Comparison of ENCODE assay signal across 12 cellular contexts in genomic region chr19:44623080-44623479, GRCh38. TPM values are rescaled to one million over a fixed set of nuclear protein-coding genes. Genes with fewer than 3 reads are reported as not detected.
DNase-seq lines count a peak whose midpoint lies in the region; ATAC-seq, FAIRE-seq and TF ChIP-seq lines count a peak whose summit lies in the region.
"Had no signal": no experiment of that assay in that cellular context is flagged by ENCODE, and none has a peak within 500 bp of the region (broad histone marks: within the 10 kb centered on the region; RNA-seq: fewer than 3 reads in every experiment).

No MANE protein-coding gene starts in this region.

- H3K27me3 ChIP-seq in astrocyte (ENCODE audit: insufficient read depth, low read length) (no peaks in the 10 kb centered on the region), pancreas (no peaks in the 10 kb centered on the region)

- no peak for TF ChIP-seq CTCF in HFFc6 (IDR thresholded peaks at IDR 0.05)
- TF ChIP-seq CTCF in astrocyte (IDR thresholded peaks at IDR 0.05; ENCODE audit: insufficient read depth, low read depth, low read length), result no peak
- TF ChIP-seq CTCF in pancreas (IDR thresholded peaks at IDR 0.05), result no peak

- ATAC-seq in left cardiac atrium (peak; percentile 44), pancreas (peak in 3 of 4 donors; percentile 48 to 64 (median 61)), GM18909 (IDR thresholded peaks at IDR 0.05; ENCODE audit: poor library complexity, unreplicated experiment) (no peak), HG03460 (IDR thresholded peaks at IDR 0.05; ENCODE audit: unreplicated experiment) (no peak)
- ATAC-seq: natural killer cell, T-helper 17 cell had no signal

- H3K4me1 Mint-ChIP-seq in HFFc6 (ENCODE audit: low read depth) (peaks cover 35% of the 10 kb centered on the region), astrocyte (ENCODE audit: low read depth, unreplicated experiment) (peaks cover 18% of the 10 kb centered on the region)
- H3K4me1 Mint-ChIP-seq: activated naive CD8-positive, alpha-beta T cell treated with anti-CD3 and anti-CD28 coated beads for 36 hours; T-helper 17 cell had no signal

- H3K36me3 ChIP-seq in astrocyte (ENCODE audit: insufficient read depth, low read length) (no peaks in the 10 kb centered on the region), pancreas (no peaks in the 10 kb centered on the region)

- H3K27ac ChIP-seq in astrocyte (ENCODE audit: low read depth, low read length) (no peak overlapping the region), pancreas (no peak overlapping the region)

- peaks cover 2% of the 10 kb centered on the region for H3K27me3 Mint-ChIP-seq in HFFc6 (ENCODE audit: insufficient read depth)
- peaks cover 7% of the 10 kb centered on the region for H3K27me3 Mint-ChIP-seq in astrocyte (ENCODE audit: low read depth, unreplicated experiment)

- peak; percentile 63 for DNase-seq in HFFc6
- peak; percentile 10 for DNase-seq in astrocyte (ENCODE audit: low read depth)
- no peak for DNase-seq in left cardiac atrium
- DNase-seq in pancreas, result no peak
- no peak for DNase-seq in NCI-H1092 (lab: John Stamatoyannopoulos, UW)
- DNase-seq: activated CD8-positive, alpha-beta memory T cell treated with anti-CD3 and anti-CD28 coated beads for 24 hours; activated naive CD8-positive, alpha-beta T cell treated with anti-CD3 and anti-CD28 coated beads for 36 hours; natural killer cell; NCI-H1436; T-helper 17 cell had no signal

- H3K4me3 ChIP-seq in astrocyte (ENCODE audit: insufficient read depth, low read depth, low read length) (no peak overlapping the region), pancreas (no peak overlapping the region)

- H2AFZ ChIP-seq in astrocyte (ENCODE audit: low read depth, low read length), result no peak overlapping the region

- WGBS in pancreas, 2 donors, result 63 to 77% methylated on average over 5 of the region's 5 CpGs

- no peaks in the 10 kb centered on the region for H4K20me1 ChIP-seq in astrocyte (ENCODE audit: insufficient read depth, low read length)

- peaks cover 10% of the 10 kb centered on the region; the same call in 1 of the 2 replicates for H3K36me3 Mint-ChIP-seq in HFFc6 (ENCODE audit: low read depth)
- peaks cover 8% of the 10 kb centered on the region for H3K36me3 Mint-ChIP-seq in astrocyte (ENCODE audit: low read depth, unreplicated experiment)
- H3K36me3 Mint-ChIP-seq: activated naive CD8-positive, alpha-beta T cell treated with anti-CD3 and anti-CD28 coated beads for 36 hours; natural killer cell had no signal

- no peak overlapping the region for H3K4me3 Mint-ChIP-seq in HFFc6
- H3K4me3 Mint-ChIP-seq in astrocyte (ENCODE audit: unreplicated experiment), result no peak overlapping the region
- H3K4me3 Mint-ChIP-seq: activated naive CD8-positive, alpha-beta T cell treated with anti-CD3 and anti-CD28 coated beads for 36 hours; natural killer cell; T-helper 17 cell had no signal

- H3K79me2 ChIP-seq in astrocyte (ENCODE audit: insufficient read depth, low read length), result no peaks in the 10 kb centered on the region

- no peak for FAIRE-seq in astrocyte (lab: Jason Lieb, UNC)
- FAIRE-seq in pancreas (lab: Jason Lieb, UNC), result no peak

- H3K27ac Mint-ChIP-seq in HFFc6, result peak overlapping the region; percentile 62
- H3K27ac Mint-ChIP-seq in astrocyte (ENCODE audit: unreplicated experiment), result no peak overlapping the region
- H3K27ac Mint-ChIP-seq: activated naive CD8-positive, alpha-beta T cell treated with anti-CD3 and anti-CD28 coated beads for 36 hours; natural killer cell; T-helper 17 cell had no signal

- H3K9me3 ChIP-seq in astrocyte (ENCODE audit: insufficient read depth, low read depth, low read length) (no peaks in the 10 kb centered on the region), pancreas (no peaks in the 10 kb centered on the region)

- H3K4me2 ChIP-seq in astrocyte (ENCODE audit: low read length), result no peak overlapping the region

- H3K9me3 Mint-ChIP-seq in HFFc6 (0 out of 2 replicates have a peak, but pooled peaks cover 4% of the 10 kb centered on the region), astrocyte (ENCODE audit: unreplicated experiment) (peaks cover 8% of the 10 kb centered on the region)
- H3K9me3 Mint-ChIP-seq: activated naive CD8-positive, alpha-beta T cell treated with anti-CD3 and anti-CD28 coated beads for 36 hours; natural killer cell had no signal

- H3K4me1 ChIP-seq in astrocyte (ENCODE audit: insufficient read depth, low read length), result peaks cover 13% of the 10 kb centered on the region
- no peaks in the 10 kb centered on the region for H3K4me1 ChIP-seq in pancreas

- intact Hi-C loops in left cardiac atrium (cut with DNase I) (no loop called here), pancreas (cut with DNase I) (no loop called here)

- H3K9ac ChIP-seq in astrocyte (ENCODE audit: low read length), result no peak overlapping the region

RNA-seq across cellular contexts. Expression of gene IGSF23, which starts 9.7 kb away (rescaled TPM):
- total RNA-seq in HFFc6 (2021; fragmentation: NEBNext Ultra II Directional; extraction: Animal tissue kit (Norgen Biotek cat#: 25700)), result not detected
- not detected in 2 replicates for total RNA-seq in astrocyte
- not detected for total RNA-seq in left cardiac atrium
- 1 to 10 TPM in 4 of 6 donors, under 1 TPM in 2; 0.43 to 1.3 (median 1.3) TPM for total RNA-seq in pancreas
- polyA plus RNA-seq in pancreas, result 1 to 10 TPM; 1.1 TPM
- total RNA-seq: activated naive CD8-positive, alpha-beta T cell treated with anti-CD3 and anti-CD28 coated beads for 36 hours; natural killer cell; T-helper 17 cell had no signal

RNA-seq across cellular contexts. Expression of gene PVR, which starts 20.6 kb away (rescaled TPM):
- total RNA-seq in HFFc6 (2021; fragmentation: NEBNext Ultra II Directional; extraction: Animal tissue kit (Norgen Biotek cat#: 25700)), result 10 to 100 TPM; 45.9 to 76.2 (median 54.3) TPM
- total RNA-seq in astrocyte (81.6 and 83.5 TPM in 2 replicates), left cardiac atrium (10 to 100 TPM; 27.5 to 64.7 TPM), pancreas (10 to 100 TPM in 5 of 6 donors, 1 to 10 TPM in 1; 9.3 to 19.8 (median 14.8) TPM)
- polyA plus RNA-seq in pancreas, result 10 to 100 TPM; 25.2 to 28.8 TPM

RNA-seq across cellular contexts. Expression of gene CEACAM19, which starts 48.2 kb away (rescaled TPM):
- 1 to 10 TPM; 1.8 to 2.5 (median 2.1) TPM for total RNA-seq in HFFc6 (2021; fragmentation: NEBNext Ultra II Directional; extraction: Animal tissue kit (Norgen Biotek cat#: 25700))
- 5.8 and 8.0 TPM in 2 replicates for total RNA-seq in astrocyte
- total RNA-seq in left cardiac atrium, result 1 to 10 TPM; 2.4 to 6.2 TPM
- total RNA-seq in pancreas, result 1 to 10 TPM; 2.4 to 6.4 (median 4.0) TPM
- 10 to 100 TPM; 20.6 to 27.7 TPM for polyA plus RNA-seq in pancreas

Comparison
In these comparisons a context has a peak if more than half of its experiments do, and no peak if none do; other contexts are left out.
1. DNase-seq: peak in HFFc6 (single experiment) and astrocyte (single experiment); none in left cardiac atrium (single experiment), pancreas (0 of 6) and NCI-H1092 (single experiment).
2. ATAC-seq: peak in left cardiac atrium (2 of 2) and pancreas (3 of 4); none in GM18909 (single experiment) and HG03460 (single experiment).